19 cellular contexts compared by ENCODE assay signal in the genomic region with DNA sequence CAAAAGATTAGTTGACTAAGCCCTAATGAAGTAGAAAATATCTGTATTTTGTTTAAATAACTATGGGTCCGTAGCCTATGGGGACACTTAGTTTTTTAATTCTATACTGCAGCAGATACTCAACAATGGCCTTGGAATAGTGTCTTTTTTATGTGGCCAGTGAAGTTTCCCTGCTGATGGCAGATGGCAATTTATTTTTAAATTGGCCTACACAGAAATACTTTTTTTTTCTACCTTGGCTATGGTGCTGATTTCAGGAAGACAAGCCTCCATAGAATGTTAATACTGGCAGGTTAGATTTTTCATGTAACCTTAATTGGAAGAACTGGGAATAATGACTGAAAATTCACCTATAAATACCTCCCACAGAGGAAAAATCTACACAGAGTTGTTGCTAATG. TPM values are rescaled to one million over a fixed set of nuclear protein-coding genes. Genes with fewer than 3 reads are reported as not detected.
DNase-seq lines count a peak whose midpoint lies in the region; ATAC-seq and TF ChIP-seq lines count a peak whose summit lies in the region.
"Had no signal": no experiment of that assay in that cellular context is flagged by ENCODE, and none has a peak within 500 bp of the region (broad histone marks: within the 10 kb centered on the region; RNA-seq: fewer than 3 reads in every experiment).

No MANE protein-coding gene starts in this region.

- no peak for ATAC-seq in stimulated activated memory B cell treated with anti-CD40 and anti-IgM and Interleukin-4, amounts not matched to agents 10 μg/mL and 1 μg/mL and 100 μg/mL, for 72 hours
- ATAC-seq in GM19328 (IDR thresholded peaks at IDR 0.05; ENCODE audit: unreplicated experiment) = no peak
- no peak for ATAC-seq in activated naive CD4-positive, alpha-beta T cell treated with anti-CD3 and anti-CD28 coated beads, Interleukin-2, amount 50 U/mL, for 72 hours
- ATAC-seq: A549; CD8-positive, alpha-beta T cell; GM12878 had no signal

- no peaks in the 10 kb centered on the region for H3K36me3 Mint-ChIP-seq in stimulated activated memory B cell treated with anti-CD40 and anti-IgM and Interleukin-4, amounts not matched to agents 10 μg/mL and 1 μg/mL and 100 μg/mL, for 72 hours
- no peaks in the 10 kb centered on the region for H3K36me3 Mint-ChIP-seq in activated naive CD4-positive, alpha-beta T cell treated with anti-CD3 and anti-CD28 coated beads, Interleukin-2, amount 50 U/mL, for 72 hours
- H3K36me3 Mint-ChIP-seq: CD8-positive, alpha-beta T cell had no signal

- no peak overlapping the region for H3K9ac ChIP-seq in parathyroid adenoma
- H3K9ac ChIP-seq: BLaER1 treated with 17β-estradiol and CSF1 and Interleukin-3, amounts not matched to agents 10 nM and 100 nM had no signal

- no peak overlapping the region for H3K27ac Mint-ChIP-seq in stimulated activated memory B cell treated with anti-CD40 and anti-IgM and Interleukin-4, amounts not matched to agents 10 μg/mL and 1 μg/mL and 100 μg/mL, for 72 hours
- H3K27ac Mint-ChIP-seq in activated naive CD4-positive, alpha-beta T cell treated with anti-CD3 and anti-CD28 coated beads, Interleukin-2, amount 50 U/mL, for 72 hours = no peak overlapping the region
- H3K27ac Mint-ChIP-seq: B cell; CD4-positive, alpha-beta T cell; CD8-positive, alpha-beta T cell had no signal

- peak overlapping the region; percentile 23 for H2AFZ ChIP-seq in parathyroid adenoma

- in situ Hi-C loops in G401 (cut with HindIII; ENCODE audit: low sequenced_read_pairs) = no loop called here

- no peaks in the 10 kb centered on the region for H3K9me3 Mint-ChIP-seq in stimulated activated memory B cell treated with anti-CD40 and anti-IgM and Interleukin-4, amounts not matched to agents 10 μg/mL and 1 μg/mL and 100 μg/mL, for 72 hours
- H3K9me3 Mint-ChIP-seq in activated naive CD4-positive, alpha-beta T cell treated with anti-CD3 and anti-CD28 coated beads, Interleukin-2, amount 50 U/mL, for 72 hours = no peaks in the 10 kb centered on the region
- H3K9me3 Mint-ChIP-seq: CD4-positive, alpha-beta T cell; CD8-positive, alpha-beta T cell had no signal

- H3K4me1 Mint-ChIP-seq in stimulated activated memory B cell treated with anti-CD40 and anti-IgM and Interleukin-4, amounts not matched to agents 10 μg/mL and 1 μg/mL and 100 μg/mL, for 72 hours = no peaks in the 10 kb centered on the region
- H3K4me1 Mint-ChIP-seq: B cell had no signal

- peak; percentile 64 for DNase-seq in G401 (ENCODE audit: low spot score)
- peak; percentile 38 for DNase-seq in cerebellum (ENCODE audit: low spot score)
- no peak for DNase-seq in activated naive CD4-positive, alpha-beta T cell treated with anti-CD3 and anti-CD28 coated beads, Interleukin-2, amount 50 U/mL, for 72 hours (ENCODE audit: low spot score in 2 of 2)
- DNase-seq: AML-193; Caco-2; Calu3; CD4-positive, alpha-beta T cell; CD8-positive, alpha-beta T cell; DMS79 treated with DMSO at 0.1 percent for 48 hours; GDM1 had no signal

- no peak overlapping the region for H3K4me3 ChIP-seq in parathyroid adenoma (ENCODE audit: low read depth, low read length)
- H3K4me3 ChIP-seq: A549; BLaER1 treated with 17β-estradiol and CSF1 and Interleukin-3, amounts not matched to agents 10 nM and 100 nM; GM12878 had no signal

- no peaks in the 10 kb centered on the region for H3K27me3 Mint-ChIP-seq in stimulated activated memory B cell treated with anti-CD40 and anti-IgM and Interleukin-4, amounts not matched to agents 10 μg/mL and 1 μg/mL and 100 μg/mL, for 72 hours
- H3K27me3 Mint-ChIP-seq: B cell; CD4-positive, alpha-beta T cell had no signal

- H3K4me2 ChIP-seq in parathyroid adenoma (ENCODE audit: low read length) = no peak overlapping the region
- H3K4me2 ChIP-seq: A549; BLaER1 treated with 17β-estradiol and CSF1 and Interleukin-3, amounts not matched to agents 10 nM and 100 nM had no signal

- H3K27me3 ChIP-seq in parathyroid adenoma (ENCODE audit: control insufficient read depth, insufficient read depth, low read length) = no peaks in the 10 kb centered on the region
- H3K27me3 ChIP-seq: BLaER1 treated with 17β-estradiol and CSF1 and Interleukin-3, amounts not matched to agents 10 nM and 100 nM had no signal

- TF ChIP-seq CTCF in parathyroid adenoma (IDR thresholded peaks at IDR 0.05) = no peak

- H3K9me3 ChIP-seq in parathyroid adenoma (ENCODE audit: control insufficient read depth, low read length) = no peaks in the 10 kb centered on the region
- H3K9me3 ChIP-seq: A549; BLaER1 treated with 17β-estradiol and CSF1 and Interleukin-3, amounts not matched to agents 10 nM and 100 nM; Caco-2 had no signal

- H3K4me3 Mint-ChIP-seq in stimulated activated memory B cell treated with anti-CD40 and anti-IgM and Interleukin-4, amounts not matched to agents 10 μg/mL and 1 μg/mL and 100 μg/mL, for 72 hours = no peak overlapping the region
- H3K4me3 Mint-ChIP-seq: B cell; CD4-positive, alpha-beta T cell; CD8-positive, alpha-beta T cell had no signal

- peaks cover 3% of the 10 kb centered on the region for H3K79me2 ChIP-seq in parathyroid adenoma

- H3K4me1 ChIP-seq in parathyroid adenoma = peaks cover 22% of the 10 kb centered on the region
- H3K4me1 ChIP-seq: A549; BLaER1 treated with 17β-estradiol and CSF1 and Interleukin-3, amounts not matched to agents 10 nM and 100 nM; Caco-2 had no signal

- H3K27ac ChIP-seq in parathyroid adenoma = peak overlapping the region; percentile 2
- H3K27ac ChIP-seq: 22Rv1; A549; BLaER1 treated with 17β-estradiol and CSF1 and Interleukin-3, amounts not matched to agents 10 nM and 100 nM; C4-2B had no signal

- no peaks in the 10 kb centered on the region for H3K36me3 ChIP-seq in parathyroid adenoma (ENCODE audit: control insufficient read depth, insufficient read depth, low read length)
- H3K36me3 ChIP-seq: BLaER1 treated with 17β-estradiol and CSF1 and Interleukin-3, amounts not matched to agents 10 nM and 100 nM had no signal

RNA-seq across cellular contexts. Expression of a gene that starts 28.9 kb away (rescaled TPM):
- total RNA-seq in G401 (2014; rRNA removed; shearing (Covaris generic)) = 8.9 and 21.8 TPM in 2 replicates
- 22.6 TPM for total RNA-seq in cerebellum
- total RNA-seq in activated naive CD4-positive, alpha-beta T cell treated with anti-CD3 and anti-CD28 coated beads, Interleukin-2, amount 50 U/mL, for 72 hours = 10 to 100 TPM; 34.7 to 49.0 TPM

Comparison
In these comparisons a context has a peak if more than half of its experiments do, and no peak if none do; other contexts are left out.
1. DNase-seq: peak in G401 (single experiment) and cerebellum (single experiment); none in activated naive CD4-positive, alpha-beta T cell treated with anti-CD3 and anti-CD28 coated beads, Interleukin-2, amount 50 U/mL, for 72 hours (0 of 2).